ENCODE assay signal across 1 cellular context in genomic region chr16:75578725-75579124, GRCh38.
TF ChIP-seq lines count a peak whose summit lies in the region.

No MANE protein-coding gene starts in this region.

TF ChIP-seq in GM12878, 131 proteins besides CTCF, POLR2A, EP300 and RAD21:
- TF ChIP-seq IRF4 (IDR thresholded peaks at IDR 0.05; ENCODE audit: low read depth, low read length) (no peak), SREBF1 (IDR thresholded peaks at IDR 0.05; ENCODE audit: low read length) (no peak), ZNF207 (IDR thresholded peaks at IDR 0.05; ENCODE audit: borderline replicate concordance) (no peak), TBL1XR1 (IDR thresholded peaks at IDR 0.05; ENCODE audit: low read depth, low read length) (no peak), PKNOX1 (IDR thresholded peaks at IDR 0.05) (no peak), ZBTB40 (IDR thresholded peaks at IDR 0.05; ENCODE audit: borderline replicate concordance) (no peak), CHD4 (IDR thresholded peaks at IDR 0.05) (no peak), PAX5 (IDR thresholded peaks at IDR 0.05; ENCODE audit: borderline replicate concordance, low read depth, low read length) (no peak), NFXL1 (IDR thresholded peaks at IDR 0.05; ENCODE audit: borderline replicate concordance) (no peak)
TF ChIP-seq in GM12878: peak in this region for 0.
